In the genomic region with DNA sequence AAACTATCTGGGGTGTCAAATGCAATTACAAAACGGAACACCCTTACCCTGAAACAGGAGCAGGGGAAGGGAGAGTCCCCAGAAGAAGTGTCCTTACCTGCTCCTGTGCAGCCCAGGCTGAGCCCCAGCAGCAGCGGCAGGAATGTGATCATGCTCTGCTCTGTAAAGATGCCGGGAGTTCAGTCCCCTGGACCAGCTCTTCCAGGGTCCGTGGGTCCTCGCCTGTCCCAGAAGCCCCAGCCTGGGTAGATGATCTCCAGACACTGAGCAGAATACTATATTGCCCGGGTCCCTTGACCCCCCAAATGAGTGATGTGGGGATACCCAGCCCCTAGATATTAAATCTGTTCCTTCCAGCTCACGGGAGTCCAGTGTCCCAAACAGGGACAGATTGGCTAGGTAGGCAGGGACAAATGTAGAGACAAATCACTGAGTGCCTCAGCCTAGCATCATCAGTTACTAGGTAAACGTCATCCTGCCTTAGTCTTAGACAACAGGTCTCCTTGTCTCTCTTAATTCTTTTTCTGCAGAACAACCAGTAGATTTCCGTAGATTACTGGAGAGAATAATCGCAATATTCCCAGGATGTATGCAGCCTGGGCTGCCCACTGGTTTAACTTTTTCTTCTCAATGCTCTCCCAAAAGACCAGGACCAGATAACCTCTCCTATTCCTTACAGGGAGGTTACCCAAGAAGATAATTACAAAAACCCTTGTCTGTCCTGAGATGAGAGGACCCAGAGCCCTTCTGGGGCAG, we compare ENCODE assay signal across 8 cellular contexts. TPM values are rescaled to one million over a fixed set of nuclear protein-coding genes. Genes with fewer than 3 reads are reported as not detected.
A peak's percentile ranks its signal among the peaks of the same experiment; 100 is the strongest.
DNase-seq lines count a peak whose midpoint lies in the region; ATAC-seq and TF ChIP-seq lines count a peak whose summit lies in the region.

A gene (minus strand): TSS at position 373 of the 756 bp plus-strand sequence. CDS start 221 bp downstream, at position 152.

- peak within 1 kb of the TSS; percentile 67 to 89 (median 80); a peak in 21 of 22 replicates for H3K27ac ChIP-seq in BLaER1 treated with 17β-estradiol and CSF1 and Interleukin-3, amounts not matched to agents 10 nM and 100 nM
- H3K27ac ChIP-seq in tibial artery = peak within 1 kb of the TSS in 1 of 2 donors; percentile 11

- TF ChIP-seq POLR2A in GM18526 (IDR thresholded peaks at IDR 0.05; ENCODE audit: extremely low read depth, insufficient read length) = peak; percentile 50
- TF ChIP-seq POLR2A in erythroblast (IDR thresholded peaks at IDR 0.05; ENCODE audit: low read length) = no peak

- H3K4me1 ChIP-seq in BLaER1 treated with 17β-estradiol and CSF1 and Interleukin-3, amounts not matched to agents 10 nM and 100 nM = peaks cover 69 to 97% (median 94%) of the 10 kb centered on the region in 10 experiments
- H3K4me1 ChIP-seq in tibial artery = peaks cover 0 to 9% (median 3%) of the 10 kb centered on the region in 4 donors

- H3K4me1 Mint-ChIP-seq in activated CD8-positive, alpha-beta memory T cell treated with anti-CD3 and anti-CD28 coated beads, Interleukin-2, amount 10 ng/mL, durations not matched to agents 7 days and 5 days = peaks cover 68% of the 10 kb centered on the region

- peaks cover 0 to 5% (median 0%) of the 10 kb centered on the region in 11 experiments; a peak in 1 of 22 replicates for H4K20me1 ChIP-seq in BLaER1 treated with 17β-estradiol and CSF1 and Interleukin-3, amounts not matched to agents 10 nM and 100 nM

- H3K27ac Mint-ChIP-seq in activated CD8-positive, alpha-beta memory T cell treated with anti-CD3 and anti-CD28 coated beads, Interleukin-2, amount 10 ng/mL, durations not matched to agents 7 days and 5 days = peak within 1 kb of the TSS; percentile 98

- TF ChIP-seq CTCF in tibial artery (IDR thresholded peaks at IDR 0.05) = no peak

- peaks cover 18% of the 10 kb centered on the region for H3K36me3 Mint-ChIP-seq in activated CD8-positive, alpha-beta memory T cell treated with anti-CD3 and anti-CD28 coated beads, Interleukin-2, amount 10 ng/mL, durations not matched to agents 7 days and 5 days

- peak; percentile 56 for DNase-seq in NCI-H460 (ENCODE audit: extremely low read depth, low read depth)
- peak; percentile 80 for DNase-seq in activated CD8-positive, alpha-beta memory T cell treated with anti-CD3 and anti-CD28 coated beads, Interleukin-2, amount 10 ng/mL, durations not matched to agents 7 days and 5 days
- DNase-seq in erythroblast (lab: John Stamatoyannopoulos, UW) = peak; percentile 22 to 59
- peak; percentile 72 for DNase-seq in midbrain (lab: John Stamatoyannopoulos, UW)
- DNase-seq in tibial artery = peak in 1 of 2 donors; percentile 62

- H3K4me3 Mint-ChIP-seq in activated CD8-positive, alpha-beta memory T cell treated with anti-CD3 and anti-CD28 coated beads, Interleukin-2, amount 10 ng/mL, durations not matched to agents 7 days and 5 days = peak within 1 kb of the TSS; percentile 87

- peak within 1 kb of the TSS; percentile 85 to 97 (median 91) for H3K4me2 ChIP-seq in BLaER1 treated with 17β-estradiol and CSF1 and Interleukin-3, amounts not matched to agents 10 nM and 100 nM

- CTCF ChIA-PET in activated CD8-positive, alpha-beta memory T cell treated with anti-CD3 and anti-CD28 coated beads, Interleukin-2, amount 10 ng/mL, durations not matched to agents 7 days and 5 days (lab: Charles Lee) = interaction anchor here (0.8 to 8.5 kb wide), 19 partner anchors 8 to 220 kb away, joined by 3 to 133 read pairs (median 4); a partner anchor contains a TSS

- H3K27me3 ChIP-seq in BLaER1 treated with 17β-estradiol and CSF1 and Interleukin-3, amounts not matched to agents 10 nM and 100 nM = no peaks in the 10 kb centered on the region
- H3K27me3 ChIP-seq in tibial artery = peaks cover 0 to 10% of the 10 kb centered on the region in 2 donors

- intact Hi-C loops in tibial artery (cut with DNase I; ENCODE audit: low total_unique reads) = loop anchor here (2.0 kb wide), 1 partner anchor 42 kb away; no protein-coding TSS in a partner anchor

- no peaks in the 10 kb centered on the region for H3K9me3 Mint-ChIP-seq in activated CD8-positive, alpha-beta memory T cell treated with anti-CD3 and anti-CD28 coated beads, Interleukin-2, amount 10 ng/mL, durations not matched to agents 7 days and 5 days (ENCODE audit: low read depth)

- H3K9ac ChIP-seq in BLaER1 treated with 17β-estradiol and CSF1 and Interleukin-3, amounts not matched to agents 10 nM and 100 nM = peak within 1 kb of the TSS; percentile 55 to 82 (median 78)

- H3K4me3 ChIP-seq in BLaER1 treated with 17β-estradiol and CSF1 and Interleukin-3, amounts not matched to agents 10 nM and 100 nM = peak within 1 kb of the TSS; percentile 52 to 75 (median 70)
- H3K4me3 ChIP-seq in tibial artery = peak within 1 kb of the TSS; percentile 38 to 41

- H3K27me3 Mint-ChIP-seq in activated CD8-positive, alpha-beta memory T cell treated with anti-CD3 and anti-CD28 coated beads, Interleukin-2, amount 10 ng/mL, durations not matched to agents 7 days and 5 days = no peaks in the 10 kb centered on the region

- no peaks in the 10 kb centered on the region for H3K9me3 ChIP-seq in BLaER1 treated with 17β-estradiol and CSF1 and Interleukin-3, amounts not matched to agents 10 nM and 100 nM (replicated peaks in 1 of 11)
- no peaks in the 10 kb centered on the region for H3K9me3 ChIP-seq in tibial artery

- H3K36me3 ChIP-seq in BLaER1 treated with 17β-estradiol and CSF1 and Interleukin-3, amounts not matched to agents 10 nM and 100 nM = peaks cover 0 to 30% (median 17%) of the 10 kb centered on the region in 11 experiments; a peak in 16 of 22 replicates
- H3K36me3 ChIP-seq in tibial artery = no peaks in the 10 kb centered on the region

- ATAC-seq in HG02970 (IDR thresholded peaks at IDR 0.05; ENCODE audit: low FRiP score, unreplicated experiment) = peak; percentile 34
- ATAC-seq in activated CD8-positive, alpha-beta memory T cell treated with anti-CD3 and anti-CD28 coated beads, Interleukin-2, amount 10 ng/mL, durations not matched to agents 7 days and 5 days = peak; percentile 94

RNA-seq across cellular contexts. Expression of the gene that starts here (rescaled TPM):
- not detected in 2 replicates for total RNA-seq in NCI-H460 (2014; rRNA removed; shearing (Covaris generic))
- not detected in 2 replicates for polyA plus RNA-seq in NCI-H460 (2014; cell fraction: nucleus; rRNA removed)
- total RNA-seq in activated CD8-positive, alpha-beta memory T cell treated with anti-CD3 and anti-CD28 coated beads, Interleukin-2, amount 10 ng/mL, durations not matched to agents 7 days and 5 days = 10 to 100 TPM; 22.7 to 31.2 TPM

Comparison
In these comparisons a context has a peak if more than half of its experiments do, and no peak if none do; other contexts are left out.
1. RNA of the gene that starts here (total RNA-seq): 22.7 to 31.2 TPM in activated CD8-positive, alpha-beta memory T cell treated with anti-CD3 and anti-CD28 coated beads, Interleukin-2, amount 10 ng/mL, durations not matched to agents 7 days and 5 days; not detected in NCI-H460; every median in the first group is over 10 times any median in the second.
2. Peak in DNase-seq in NCI-H460; RNA of the gene not detected or under 1 TPM.